ENCODE assay signal across 1 cellular context in the genomic region with DNA sequence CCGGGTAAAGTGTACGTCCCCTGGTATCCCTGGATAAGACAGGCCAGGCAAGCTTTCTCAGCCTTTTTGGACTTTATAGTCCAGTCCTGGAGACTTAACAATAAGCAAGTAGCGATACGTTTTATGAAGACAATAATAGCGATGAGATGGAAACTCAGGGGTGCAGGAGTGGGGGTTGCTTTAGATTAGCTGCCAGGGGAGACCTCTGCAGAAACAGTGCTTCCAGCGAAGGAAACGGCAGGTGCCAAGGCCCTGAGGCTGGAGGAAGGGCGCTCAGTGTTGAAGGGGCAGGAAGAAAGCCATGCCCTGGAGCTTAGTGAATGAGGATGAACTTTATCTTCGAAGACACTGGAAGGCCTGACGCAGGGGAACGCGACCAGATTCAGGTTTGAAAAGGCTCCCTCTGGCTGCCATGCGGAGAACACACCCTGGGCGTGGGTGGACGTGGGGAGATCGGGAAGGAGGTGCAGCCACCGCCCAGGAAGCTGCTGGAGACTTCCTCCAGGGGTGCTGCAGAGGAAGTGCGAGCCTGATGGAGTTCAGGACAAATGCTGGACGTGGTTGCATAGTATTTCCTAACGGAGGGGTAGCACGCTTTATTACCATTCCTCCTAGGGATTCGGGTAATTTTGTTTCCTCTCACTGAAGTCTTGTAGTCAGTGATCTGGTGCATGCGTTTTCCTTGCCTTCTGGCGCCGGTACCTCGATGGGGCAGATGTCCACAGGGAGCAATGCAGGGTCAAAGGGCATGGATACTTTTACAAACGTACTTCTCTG.
TF ChIP-seq lines count a peak whose summit lies in the region.

No MANE protein-coding gene starts in this region.

TF ChIP-seq in WTC11, 78 proteins besides CTCF, POLR2A, EP300 and RAD21 (continued from another document):
- TF ChIP-seq, protein P1, sequence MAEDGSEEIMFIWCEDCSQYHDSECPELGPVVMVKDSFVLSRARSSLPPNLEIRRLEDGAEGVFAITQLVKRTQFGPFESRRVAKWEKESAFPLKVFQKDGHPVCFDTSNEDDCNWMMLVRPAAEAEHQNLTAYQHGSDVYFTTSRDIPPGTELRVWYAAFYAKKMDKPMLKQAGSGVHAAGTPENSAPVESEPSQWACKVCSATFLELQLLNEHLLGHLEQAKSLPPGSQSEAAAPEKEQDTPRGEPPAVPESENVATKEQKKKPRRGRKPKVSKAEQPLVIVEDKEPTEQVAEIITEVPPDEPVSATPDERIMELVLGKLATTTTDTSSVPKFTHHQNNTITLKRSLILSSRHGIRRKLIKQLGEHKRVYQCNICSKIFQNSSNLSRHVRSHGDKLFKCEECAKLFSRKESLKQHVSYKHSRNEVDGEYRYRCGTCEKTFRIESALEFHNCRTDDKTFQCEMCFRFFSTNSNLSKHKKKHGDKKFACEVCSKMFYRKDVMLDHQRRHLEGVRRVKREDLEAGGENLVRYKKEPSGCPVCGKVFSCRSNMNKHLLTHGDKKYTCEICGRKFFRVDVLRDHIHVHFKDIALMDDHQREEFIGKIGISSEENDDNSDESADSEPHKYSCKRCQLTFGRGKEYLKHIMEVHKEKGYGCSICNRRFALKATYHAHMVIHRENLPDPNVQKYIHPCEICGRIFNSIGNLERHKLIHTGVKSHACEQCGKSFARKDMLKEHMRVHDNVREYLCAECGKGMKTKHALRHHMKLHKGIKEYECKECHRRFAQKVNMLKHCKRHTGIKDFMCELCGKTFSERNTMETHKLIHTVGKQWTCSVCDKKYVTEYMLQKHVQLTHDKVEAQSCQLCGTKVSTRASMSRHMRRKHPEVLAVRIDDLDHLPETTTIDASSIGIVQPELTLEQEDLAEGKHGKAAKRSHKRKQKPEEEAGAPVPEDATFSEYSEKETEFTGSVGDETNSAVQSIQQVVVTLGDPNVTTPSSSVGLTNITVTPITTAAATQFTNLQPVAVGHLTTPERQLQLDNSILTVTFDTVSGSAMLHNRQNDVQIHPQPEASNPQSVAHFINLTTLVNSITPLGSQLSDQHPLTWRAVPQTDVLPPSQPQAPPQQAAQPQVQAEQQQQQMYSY (CRISPR knock-in tag; IDR thresholded peaks at IDR 0.05), result peak; percentile 52; the same call in 1 of the 2 replicates
